In the genomic region with DNA sequence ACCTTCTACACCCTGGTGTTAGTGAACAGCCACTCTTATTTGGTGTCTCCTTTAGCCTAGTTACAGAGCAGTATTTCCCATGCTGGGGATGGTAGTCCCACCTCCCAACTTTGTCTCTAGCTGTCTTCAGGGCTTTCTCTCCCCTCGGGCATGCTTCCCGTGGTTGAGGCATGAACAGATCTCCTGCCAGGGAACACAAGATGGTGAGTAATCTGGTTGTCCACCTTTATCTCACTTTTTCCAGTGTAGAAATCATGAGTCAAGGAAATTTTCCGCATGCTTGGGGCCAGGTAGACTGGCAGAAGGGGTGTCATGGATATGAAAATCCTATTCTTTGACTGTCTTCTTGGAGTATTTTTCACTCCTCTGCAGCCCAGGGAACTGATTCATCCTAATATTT, we compare ENCODE assay signal across 1 cellular context.
TF ChIP-seq lines count a peak whose summit lies in the region.

No MANE protein-coding gene starts in this region.

TF ChIP-seq in H1, 55 proteins besides CTCF, POLR2A, EP300 and RAD21:
- TF ChIP-seq HDAC6 (IDR thresholded peaks at IDR 0.05; ENCODE audit: low read depth, low read length) (no peak), RXRA (IDR thresholded peaks at IDR 0.05; ENCODE audit: insufficient read depth, low read depth, low read length) (no peak), CBX8 (IDR thresholded peaks at IDR 0.05; ENCODE audit: borderline replicate concordance, low read depth, low read length) (no peak), KDM5A (IDR thresholded peaks at IDR 0.05; ENCODE audit: low read length) (no peak), GABPA (IDR thresholded peaks at IDR 0.05; ENCODE audit: borderline replicate concordance, insufficient read depth, low read length) (no peak), TAF7 (optimal IDR thresholded peaks at IDR 0.05; ENCODE audit: borderline replicate concordance, low read depth, low read length) (no peak), RFX5 (IDR thresholded peaks at IDR 0.05; ENCODE audit: borderline replicate concordance, low read depth, low read length) (no peak), CTBP2 (IDR thresholded peaks at IDR 0.05; ENCODE audit: borderline replicate concordance, insufficient read depth, insufficient read length, low read length) (no peak), HDAC2 (IDR thresholded peaks at IDR 0.05; ENCODE audit: borderline replicate concordance in 1 of 2, low read depth in 2 of 2, low read length in 2 of 2) (no peak), JUND (IDR thresholded peaks at IDR 0.05; ENCODE audit: low read length) (no peak), SUZ12 (IDR thresholded peaks at IDR 0.05; ENCODE audit: low read length) (no peak)
- TF ChIP-seq, protein P1, sequence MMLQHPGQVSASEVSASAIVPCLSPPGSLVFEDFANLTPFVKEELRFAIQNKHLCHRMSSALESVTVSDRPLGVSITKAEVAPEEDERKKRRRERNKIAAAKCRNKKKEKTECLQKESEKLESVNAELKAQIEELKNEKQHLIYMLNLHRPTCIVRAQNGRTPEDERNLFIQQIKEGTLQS (IDR thresholded peaks at IDR 0.05; ENCODE audit: insufficient read depth, low read depth, low read length): no peak
TF ChIP-seq in H1: peak in this region for 0.
